ENCODE assay signal across 8 cellular contexts in the genomic region with DNA sequence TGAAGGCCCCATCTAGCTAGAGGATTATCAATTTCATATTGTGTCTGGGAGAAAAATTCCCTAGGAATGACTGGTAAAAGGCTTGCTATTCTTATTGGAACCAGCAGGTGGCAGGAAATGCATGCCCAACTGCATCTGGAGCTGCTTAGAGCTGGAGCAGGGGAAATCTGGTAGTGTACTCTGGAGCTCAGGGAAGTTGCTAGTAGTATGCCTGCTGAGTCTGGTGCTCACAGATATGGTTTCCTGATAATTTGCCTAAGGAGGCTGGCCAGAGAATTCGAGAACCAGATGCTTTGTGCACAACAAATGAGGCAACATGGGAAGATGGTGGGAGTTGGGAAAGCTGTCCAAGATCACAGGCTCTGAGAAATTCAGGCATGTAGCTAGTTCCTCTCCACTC. TPM values are rescaled to one million over a fixed set of nuclear protein-coding genes. Genes with fewer than 3 reads are reported as not detected.
DNase-seq lines count a peak whose midpoint lies in the region; ATAC-seq, FAIRE-seq and TF ChIP-seq lines count a peak whose summit lies in the region.

No MANE protein-coding gene starts in this region.

- H3K27ac Mint-ChIP-seq in activated CD4-positive, alpha-beta T cell treated with anti-CD3 and anti-CD28 coated beads, Interleukin-2, amount 10 ng/mL, durations not matched to agents 7 days and 5 days: no peak overlapping the region

- no peaks in the 10 kb centered on the region for H3K36me3 ChIP-seq in osteoblast (ENCODE audit: insufficient read depth, low read length)

- H3K4me3 ChIP-seq in AG10803 (ENCODE audit: low read length) (no peak overlapping the region), GM12865 (ENCODE audit: low read depth, low read length) (no peak overlapping the region), osteoblast (ENCODE audit: insufficient read depth, low read length) (no peak overlapping the region)

- H3K27me3 ChIP-seq in osteoblast (ENCODE audit: insufficient read depth, low read length): no peaks in the 10 kb centered on the region

- peaks cover 3% of the 10 kb centered on the region for H3K4me1 Mint-ChIP-seq in activated CD4-positive, alpha-beta T cell treated with anti-CD3 and anti-CD28 coated beads, Interleukin-2, amount 10 ng/mL, durations not matched to agents 7 days and 5 days

- no peak overlapping the region for H3K27ac ChIP-seq in osteoblast (ENCODE audit: low read depth, low read length)

- DNase-seq in AG10803 (ENCODE audit: low read depth) (peak; percentile 82), GM12865 (ENCODE audit: low read depth) (peak; percentile 61), NCI-H2196 (lab: John Stamatoyannopoulos, UW; ENCODE audit: unreplicated experiment) (peak; percentile 68), frontal cortex (ENCODE audit: low spot score in 2 of 2) (peak; percentile 13 to 40), osteoblast (ENCODE audit: insufficient read length, low spot score, missing footprints) (peak; percentile 73)
- peak; percentile 43 for DNase-seq in activated CD4-positive, alpha-beta T cell treated with anti-CD3 and anti-CD28 coated beads, Interleukin-2, amount 10 ng/mL, durations not matched to agents 7 days and 5 days

- no peak overlapping the region for H2AFZ ChIP-seq in osteoblast (ENCODE audit: low read length)

- no peaks in the 10 kb centered on the region for H4K20me1 ChIP-seq in osteoblast (ENCODE audit: insufficient read depth, low read length)

- H3K4me3 Mint-ChIP-seq in activated CD4-positive, alpha-beta T cell treated with anti-CD3 and anti-CD28 coated beads, Interleukin-2, amount 10 ng/mL, durations not matched to agents 7 days and 5 days: no peak overlapping the region

- CTCF ChIA-PET in activated CD4-positive, alpha-beta T cell treated with anti-CD3 and anti-CD28 coated beads, Interleukin-2, amount 10 ng/mL, durations not matched to agents 7 days and 5 days (lab: Charles Lee): interaction anchor here (0.5 to 2.1 kb wide), 11 partner anchors 9 to 1430 kb away, joined by 3 to 14 read pairs (median 4); no protein-coding TSS in a partner anchor

- peak; percentile 48 for ATAC-seq in HG02852 (IDR thresholded peaks at IDR 0.05; ENCODE audit: unreplicated experiment)
- ATAC-seq in GM19324 (IDR thresholded peaks at IDR 0.05; ENCODE audit: low FRiP score, unreplicated experiment): no peak

- H3K4me1 ChIP-seq in osteoblast (ENCODE audit: insufficient read depth, low read length): no peaks in the 10 kb centered on the region

- POLR2A ChIA-PET in activated CD4-positive, alpha-beta T cell treated with anti-CD3 and anti-CD28 coated beads, Interleukin-2, amount 10 ng/mL, durations not matched to agents 7 days and 5 days (lab: Charles Lee): no interaction called here

- H3K4me2 ChIP-seq in osteoblast (ENCODE audit: insufficient read depth, low read length): no peak overlapping the region

- FAIRE-seq in frontal cortex (lab: Jason Lieb, UNC): peak; percentile 87

- TF ChIP-seq CTCF in AG10803 (conservative IDR thresholded peaks at IDR 0.05; ENCODE audit: low read length) (peak; percentile 97), GM12865 (IDR thresholded peaks at IDR 0.05; ENCODE audit: insufficient read depth, low read depth, low read length, missing control alignments) (peak; percentile 82), osteoblast (IDR thresholded peaks at IDR 0.05; ENCODE audit: extremely low read depth, low read depth, low read length) (peak; percentile 92)

- no peaks in the 10 kb centered on the region for H3K9me3 ChIP-seq in osteoblast (ENCODE audit: low read depth, low read length)

- H3K27me3 Mint-ChIP-seq in activated CD4-positive, alpha-beta T cell treated with anti-CD3 and anti-CD28 coated beads, Interleukin-2, amount 10 ng/mL, durations not matched to agents 7 days and 5 days: no peaks in the 10 kb centered on the region

- no peaks in the 10 kb centered on the region for H3K79me2 ChIP-seq in osteoblast (ENCODE audit: insufficient read depth, low read length)

- peaks cover 16% of the 10 kb centered on the region for H3K36me3 Mint-ChIP-seq in activated CD4-positive, alpha-beta T cell treated with anti-CD3 and anti-CD28 coated beads, Interleukin-2, amount 10 ng/mL, durations not matched to agents 7 days and 5 days (ENCODE audit: low read depth)

- peaks cover under 1% of the 10 kb centered on the region for H3K9me3 Mint-ChIP-seq in activated CD4-positive, alpha-beta T cell treated with anti-CD3 and anti-CD28 coated beads, Interleukin-2, amount 10 ng/mL, durations not matched to agents 7 days and 5 days

RNA-seq across cellular contexts. Expression of a gene that starts 53.7 kb away (rescaled TPM):
- 100 to 1,000 TPM; 212 to 221 TPM for total RNA-seq in activated CD4-positive, alpha-beta T cell treated with anti-CD3 and anti-CD28 coated beads, Interleukin-2, amount 10 ng/mL, durations not matched to agents 7 days and 5 days
- total RNA-seq in frontal cortex (60.7 TPM), osteoblast (121 and 145 TPM in 2 replicates)

Comparison
In these comparisons a context has a peak if more than half of its experiments do, and no peak if none do; other contexts are left out.
1. DNase-seq: peak in every context shown above with its lines; median percentile 82 in AG10803; 73 in osteoblast; 68 in NCI-H2196; 61 in GM12865; 43 in activated CD4-positive, alpha-beta T cell treated with anti-CD3 and anti-CD28 coated beads, Interleukin-2, amount 10 ng/mL, durations not matched to agents 7 days and 5 days; 26 in frontal cortex.